Comparison of ENCODE assay signal across 15 cellular contexts in genomic region chr13:62920181-62920580, GRCh38.
A peak's percentile ranks its signal among the peaks of the same experiment; 100 is the strongest.
DNase-seq lines count a peak whose midpoint lies in the region; ATAC-seq and TF ChIP-seq lines count a peak whose summit lies in the region.
"Had no signal": no experiment of that assay in that cellular context is flagged by ENCODE, and none has a peak within 500 bp of the region (broad histone marks: within the 10 kb centered on the region; RNA-seq: fewer than 3 reads in every experiment).

No MANE protein-coding gene starts in this region.

- H3K4me3 Mint-ChIP-seq in activated CD4-positive, alpha-beta T cell treated with anti-CD3 and anti-CD28 coated beads, Interleukin-2, amount 10 ng/mL, durations not matched to agents 7 days and 5 days: no peak overlapping the region

- H2BK20ac ChIP-seq in IMR-90 (ENCODE audit: low read depth, low read length): no peak overlapping the region

- H2BK120ac ChIP-seq in IMR-90 (ENCODE audit: low read depth, low read length) (no peak overlapping the region), mesenchymal stem cell (ENCODE audit: low read depth, low read length) (no peak overlapping the region)

- H2BK15ac ChIP-seq in IMR-90 (ENCODE audit: low read depth, low read length) (no peak overlapping the region), mesenchymal stem cell (ENCODE audit: low read depth, poor library complexity, severe bottlenecking) (no peak overlapping the region)

- H3K27me3 ChIP-seq in IMR-90 (ENCODE audit: control insufficient read depth, insufficient read depth, low read length) (no peaks in the 10 kb centered on the region), mesenchymal stem cell (ENCODE audit: control insufficient read depth in 1 of 2, insufficient read depth in 1 of 2, low read length in 2 of 2) (no peaks in the 10 kb centered on the region)
- H3K27me3 ChIP-seq: BE2C had no signal

- H4K20me1 ChIP-seq in IMR-90 (ENCODE audit: insufficient read depth, low read length): no peaks in the 10 kb centered on the region

- no peak overlapping the region for H3K18ac ChIP-seq in IMR-90 (ENCODE audit: low read depth, low read length)
- H3K18ac ChIP-seq in mesenchymal stem cell (ENCODE audit: low read depth in 1 of 2, low read length in 2 of 2): no peak overlapping the region

- H3K4ac ChIP-seq in IMR-90 (ENCODE audit: low read depth, low read length) (no peak overlapping the region), mesenchymal stem cell (ENCODE audit: low read depth in 1 of 2, low read length in 2 of 2) (no peak overlapping the region)

- no peak overlapping the region for H2BK12ac ChIP-seq in mesenchymal stem cell (ENCODE audit: low read length in 2 of 2)

- no peak overlapping the region for H4K8ac ChIP-seq in IMR-90 (ENCODE audit: low read depth in 2 of 2, low read length in 2 of 2)
- no peak overlapping the region for H4K8ac ChIP-seq in mesenchymal stem cell (ENCODE audit: low read length)

- H3K27ac ChIP-seq in IMR-90 (ENCODE audit: insufficient read depth, low read length) (no peak overlapping the region), mesenchymal stem cell (ENCODE audit: low read length, poor library complexity, severe bottlenecking) (no peak overlapping the region)

- H3K4me1 ChIP-seq in IMR-90 (ENCODE audit: control insufficient read depth, insufficient read depth, low read length) (no peaks in the 10 kb centered on the region), mesenchymal stem cell (ENCODE audit: control insufficient read depth, insufficient read depth, low read depth, low read length) (peaks cover 1% of the 10 kb centered on the region)
- H3K4me1 ChIP-seq: BE2C had no signal

- no peak for TF ChIP-seq CTCF in AG10803 (conservative IDR thresholded peaks at IDR 0.05; ENCODE audit: low read length)
- TF ChIP-seq CTCF in IMR-90 (conservative IDR thresholded peaks at IDR 0.05; ENCODE audit: low read depth, low read length): no peak

- TF ChIP-seq POLR2A in IMR-90 (IDR thresholded peaks at IDR 0.05; ENCODE audit: low read depth, low read length): no peak

- BruUV-seq in IMR-90 (replicated peaks; lab: Mats Ljungman, UMichigan): no TSS peak

- H3K9me3 ChIP-seq in IMR-90 (ENCODE audit: control insufficient read depth, insufficient read depth, low read length) (no peaks in the 10 kb centered on the region), mesenchymal stem cell (ENCODE audit: control insufficient read depth, low read length) (no peaks in the 10 kb centered on the region)
- H3K9me3 ChIP-seq: BE2C had no signal

- H3K27me3 Mint-ChIP-seq in activated CD4-positive, alpha-beta T cell treated with anti-CD3 and anti-CD28 coated beads, Interleukin-2, amount 10 ng/mL, durations not matched to agents 7 days and 5 days: no peaks in the 10 kb centered on the region

- DNase-seq in AG10803 (ENCODE audit: low read depth): peak; percentile 4
- peak; percentile 1 for DNase-seq in IMR-90
- peak; percentile 8 for DNase-seq in fibroblast of gingiva (ENCODE audit: low read depth)
- no peak for DNase-seq in mesenchymal stem cell
- DNase-seq in central memory CD4-positive, alpha-beta T cell: no peak
- no peak for DNase-seq in activated CD4-positive, alpha-beta T cell treated with anti-CD3 and anti-CD28 coated beads, Interleukin-2, amount 10 ng/mL, durations not matched to agents 7 days and 5 days
- DNase-seq: 8988T, ACHN, BE2C, DMS53, GF-D8 had no signal

- H3K9ac ChIP-seq in IMR-90 (ENCODE audit: low read depth, low read length) (no peak overlapping the region), mesenchymal stem cell (ENCODE audit: low read length) (peak overlapping the region; percentile 77)

- no peak overlapping the region for H2AK9ac ChIP-seq in IMR-90 (replicated peaks; ENCODE audit: low read depth, low read length, poor library complexity)

- TF ChIP-seq RAD21 in IMR-90 (IDR thresholded peaks at IDR 0.05; ENCODE audit: low read length): no peak

- dilution Hi-C loops in IMR-90 (cut with HindIII; ENCODE audit: low sequenced_read_pairs, unreplicated experiment): no loop called here

- CTCF ChIA-PET in IMR-90 (lab: Yijun Ruan, JAX): no interaction called here
- CTCF ChIA-PET in activated CD4-positive, alpha-beta T cell treated with anti-CD3 and anti-CD28 coated beads, Interleukin-2, amount 10 ng/mL, durations not matched to agents 7 days and 5 days (lab: Charles Lee): no interaction called here

- WGBS in IMR-90 (ENCODE audit: extremely low coverage in 2 of 2, insufficient read length in 1 of 2), 2 experiments: no CpG with 5 or more reads among the region's 2 CpGs
- 79% methylated on average over 2 of the region's 2 CpGs for WGBS in mesenchymal stem cell

- H3K36me3 ChIP-seq in IMR-90 (ENCODE audit: control insufficient read depth, insufficient read depth, low read length) (no peaks in the 10 kb centered on the region), mesenchymal stem cell (ENCODE audit: control insufficient read depth in 1 of 2, insufficient read depth in 2 of 2, low read depth in 1 of 2, low read length in 2 of 2) (no peaks in the 10 kb centered on the region)
- H3K36me3 ChIP-seq: BE2C had no signal

- no peak overlapping the region for H3K56ac ChIP-seq in IMR-90 (ENCODE audit: extremely low read depth, insufficient read depth, low read length)

- H3K4me2 ChIP-seq in IMR-90 (ENCODE audit: low read depth, low read length) (no peak overlapping the region), mesenchymal stem cell (ENCODE audit: low read length, poor library complexity, severe bottlenecking) (no peak overlapping the region)

- ATAC-seq in IMR-90 (ENCODE audit: low read depth) (no peak), HG02798 (IDR thresholded peaks at IDR 0.05; ENCODE audit: poor library complexity, unreplicated experiment) (no peak), HG03196 (IDR thresholded peaks at IDR 0.05; ENCODE audit: unreplicated experiment) (no peak)
- ATAC-seq: HCT116, K562 had no signal

- no peaks in the 10 kb centered on the region for H3K9me1 ChIP-seq in IMR-90 (ENCODE audit: insufficient read depth, low read length)

- H3K79me1 ChIP-seq in IMR-90 (ENCODE audit: low read depth in 1 of 2, low read length in 2 of 2): no peaks in the 10 kb centered on the region
- H3K79me1 ChIP-seq in mesenchymal stem cell (replicated peaks; ENCODE audit: low read length, poor library complexity, severe bottlenecking): no peaks in the 10 kb centered on the region

- no peaks in the 10 kb centered on the region for H3K4me1 Mint-ChIP-seq in activated CD4-positive, alpha-beta T cell treated with anti-CD3 and anti-CD28 coated beads, Interleukin-2, amount 10 ng/mL, durations not matched to agents 7 days and 5 days

- H2AFZ ChIP-seq in IMR-90 (replicated peaks; ENCODE audit: low read length, poor library complexity) (no peak overlapping the region), mesenchymal stem cell (ENCODE audit: low read depth, low read length) (no peak overlapping the region)

- H3K14ac ChIP-seq in IMR-90 (replicated peaks; ENCODE audit: low read depth, low read length) (no peak overlapping the region), mesenchymal stem cell (ENCODE audit: low read length in 2 of 2) (no peak overlapping the region)

- H4K91ac ChIP-seq in IMR-90 (ENCODE audit: insufficient read depth, low read depth, low read length) (no peak overlapping the region), mesenchymal stem cell (ENCODE audit: low read length) (no peak overlapping the region)

- POLR2A ChIA-PET in IMR-90 (lab: Charles Lee; ENCODE audit: unreplicated experiment): no interaction called here
- POLR2A ChIA-PET in activated CD4-positive, alpha-beta T cell treated with anti-CD3 and anti-CD28 coated beads, Interleukin-2, amount 10 ng/mL, durations not matched to agents 7 days and 5 days (lab: Charles Lee): no interaction called here

- intact Hi-C loops in IMR-90 (cut with micrococcal nuclease): no loop called here

- no peaks in the 10 kb centered on the region for H3K36me3 Mint-ChIP-seq in activated CD4-positive, alpha-beta T cell treated with anti-CD3 and anti-CD28 coated beads, Interleukin-2, amount 10 ng/mL, durations not matched to agents 7 days and 5 days (ENCODE audit: low read depth)

- H3K4me3 ChIP-seq in AG10803 (ENCODE audit: low read length) (no peak overlapping the region), IMR-90 (ENCODE audit: insufficient read depth, low read depth, low read length) (no peak overlapping the region), mesenchymal stem cell (ENCODE audit: insufficient read depth in 1 of 2, low read depth in 1 of 2, low read length in 2 of 2) (no peak overlapping the region)
- H3K4me3 ChIP-seq: K562 had no signal

- H3K23ac ChIP-seq in IMR-90 (ENCODE audit: low read depth, low read length) (no peak overlapping the region), mesenchymal stem cell (ENCODE audit: low read length in 2 of 2) (no peak overlapping the region)

- no peak overlapping the region for H3K27ac Mint-ChIP-seq in activated CD4-positive, alpha-beta T cell treated with anti-CD3 and anti-CD28 coated beads, Interleukin-2, amount 10 ng/mL, durations not matched to agents 7 days and 5 days

- no peak overlapping the region for H2AK5ac ChIP-seq in IMR-90 (ENCODE audit: low read depth, low read length)
- H2AK5ac ChIP-seq in mesenchymal stem cell (ENCODE audit: low read length, severe bottlenecking): no peak overlapping the region

- H3K9me3 Mint-ChIP-seq in activated CD4-positive, alpha-beta T cell treated with anti-CD3 and anti-CD28 coated beads, Interleukin-2, amount 10 ng/mL, durations not matched to agents 7 days and 5 days: no peaks in the 10 kb centered on the region

- in situ Hi-C loops in IMR-90 (cut with MboI; ENCODE audit: low sequenced_read_pairs): no loop called here

- H2BK5ac ChIP-seq in IMR-90 (ENCODE audit: low read depth, low read length, poor library complexity, severe bottlenecking) (no peak overlapping the region), mesenchymal stem cell (ENCODE audit: low read depth, low read length, poor library complexity, severe bottlenecking) (no peak overlapping the region)

- no peak overlapping the region for H4K5ac ChIP-seq in IMR-90 (ENCODE audit: low read depth, low read length)

TF ChIP-seq in IMR-90, 13 proteins besides CTCF, POLR2A, EP300 and RAD21 (continues in another document):
- TF ChIP-seq BHLHE40 (IDR thresholded peaks at IDR 0.05; ENCODE audit: low read depth, low read length) (no peak), USF2 (IDR thresholded peaks at IDR 0.05; ENCODE audit: low read depth, low read length) (no peak), CEBPB (IDR thresholded peaks at IDR 0.05; ENCODE audit: low read depth, low read length) (no peak), CHD1 (IDR thresholded peaks at IDR 0.05; ENCODE audit: low read depth, low read length) (no peak), MAZ (IDR thresholded peaks at IDR 0.05; ENCODE audit: borderline replicate concordance, low read depth, low read length) (no peak), MAFK (IDR thresholded peaks at IDR 0.05; ENCODE audit: low read depth, low read length) (no peak), RCOR1 (IDR thresholded peaks at IDR 0.05; ENCODE audit: insufficient replicate concordance, low read length) (no peak)

Comparison
In these comparisons a context has a peak if more than half of its experiments do, and no peak if none do; other contexts are left out.
1. DNase-seq: peak in AG10803 (single experiment), IMR-90 (single experiment) and fibroblast of gingiva (single experiment); none in mesenchymal stem cell (single experiment), central memory CD4-positive, alpha-beta T cell (single experiment) and activated CD4-positive, alpha-beta T cell treated with anti-CD3 and anti-CD28 coated beads, Interleukin-2, amount 10 ng/mL, durations not matched to agents 7 days and 5 days (single experiment).